In the genomic region with DNA sequence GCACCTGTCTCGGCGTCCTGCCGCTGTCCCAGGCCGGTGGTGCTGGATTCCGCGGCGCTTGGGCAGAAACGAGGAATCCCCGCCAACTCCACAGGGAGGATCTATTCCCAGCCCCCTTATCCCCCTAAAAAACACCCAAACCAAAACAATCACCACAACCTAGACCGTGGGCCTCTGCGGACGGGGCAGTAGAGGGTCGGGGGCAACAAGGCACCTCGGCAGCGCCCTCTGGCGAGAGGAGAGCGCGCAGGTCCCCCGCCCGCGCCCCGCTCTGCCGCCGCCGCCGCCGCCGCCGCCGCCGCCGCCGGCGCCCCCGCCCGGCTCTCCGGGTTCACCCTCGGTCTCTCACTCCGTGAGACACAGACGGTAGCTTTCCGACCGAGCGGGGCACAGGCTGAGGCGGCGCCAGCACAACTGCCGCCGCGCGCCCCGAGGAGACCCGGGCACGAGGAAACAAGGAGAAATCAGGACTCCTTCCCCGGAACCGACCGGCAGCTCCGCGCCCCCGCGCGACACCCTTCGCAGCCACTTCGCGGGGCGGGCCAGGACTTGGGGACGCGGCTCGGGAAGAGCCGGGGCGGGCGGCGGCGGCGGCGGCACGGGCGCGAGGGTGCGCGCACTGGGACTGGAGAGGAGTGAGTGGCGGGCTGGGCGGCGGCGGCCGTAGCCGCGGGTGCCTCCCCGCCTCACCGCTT, we compare ENCODE assay signal across 1 cellular context.
TF ChIP-seq lines count a peak whose summit lies in the region.

Gene SLC35F1, plus strand, starts transcription at position 360 of the 695 bp plus-strand sequence.

TF ChIP-seq in HEK293, 187 proteins besides CTCF, POLR2A, EP300 and RAD21 (continued from another document):
- TF ChIP-seq ZNF398 (tag by site-specific recombination; IDR thresholded peaks at IDR 0.05): no peak
- TF ChIP-seq ZNF521 (tag by site-specific recombination; IDR thresholded peaks at IDR 0.05): no peak
- peak; percentile 92 for TF ChIP-seq ZNF2 (tag by site-specific recombination; IDR thresholded peaks at IDR 0.05)
- peak; percentile 79; the same call in 1 of the 2 replicates for TF ChIP-seq ZBTB7A (tag by site-specific recombination; IDR thresholded peaks at IDR 0.05; ENCODE audit: low read depth)
- TF ChIP-seq ZNF624 (tag by site-specific recombination; IDR thresholded peaks at IDR 0.05): no peak
- no peak for TF ChIP-seq ZNF701 (tag by site-specific recombination; IDR thresholded peaks at IDR 0.05)
- TF ChIP-seq, protein P1, sequence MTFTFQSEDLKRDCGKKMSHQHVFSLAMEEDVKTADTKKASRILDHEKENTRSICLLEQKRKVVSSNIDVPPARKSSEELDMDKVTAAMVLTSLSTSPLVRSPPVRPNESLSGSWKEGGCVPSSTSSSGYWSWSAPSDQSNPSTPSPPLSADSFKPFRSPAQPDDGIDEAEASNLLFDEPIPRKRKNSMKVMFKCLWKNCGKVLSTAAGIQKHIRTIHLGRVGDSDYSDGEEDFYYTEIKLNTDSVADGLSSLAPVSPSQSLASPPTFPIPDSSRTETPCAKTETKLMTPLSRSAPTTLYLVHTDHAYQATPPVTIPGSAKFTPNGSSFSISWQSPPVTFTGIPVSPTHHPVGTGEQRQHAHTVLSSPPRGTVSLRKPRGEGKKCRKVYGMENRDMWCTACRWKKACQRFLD (tag by site-specific recombination; IDR thresholded peaks at IDR 0.05): no peak
- TF ChIP-seq MEIS1 (CRISPR knock-in tag; IDR thresholded peaks at IDR 0.05; ENCODE audit: borderline replicate concordance): no peak
